Comparison of ENCODE assay signal across 8 cellular contexts in the genomic region with DNA sequence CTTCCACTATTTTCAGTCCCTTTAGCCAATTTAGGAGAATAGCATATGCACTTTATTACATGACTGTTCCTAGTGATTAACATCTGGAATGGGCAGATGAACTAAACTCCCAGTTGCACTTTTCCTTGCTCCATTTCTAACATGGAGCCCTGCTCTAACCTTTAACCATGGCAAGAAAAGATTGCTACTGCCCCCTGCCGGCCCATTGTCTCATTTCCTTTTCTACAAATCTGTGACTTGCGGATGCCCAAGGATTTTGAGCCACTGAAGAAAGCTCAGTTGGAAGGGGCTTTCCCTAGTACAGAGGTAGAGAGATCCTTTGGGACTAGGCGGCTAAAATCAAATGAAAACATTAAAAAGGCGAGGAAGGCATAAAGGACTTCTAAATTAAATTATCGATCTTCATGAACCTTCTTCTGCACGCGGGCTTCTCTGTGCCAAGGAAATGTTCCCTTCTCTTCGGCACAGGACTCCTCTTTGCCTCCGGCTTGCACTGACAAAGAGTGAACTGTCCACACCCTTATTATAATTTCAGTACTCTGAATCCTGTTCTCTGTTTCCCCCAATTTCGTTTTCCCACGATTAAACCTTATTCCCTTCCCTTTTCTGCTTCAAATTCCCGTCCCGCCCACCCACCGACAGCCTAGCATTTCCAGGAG. TPM values are rescaled to one million over a fixed set of nuclear protein-coding genes. Genes with fewer than 3 reads are reported as not detected.
A peak's percentile ranks its signal among the peaks of the same experiment; 100 is the strongest.
DNase-seq lines count a peak whose midpoint lies in the region; ATAC-seq and TF ChIP-seq lines count a peak whose summit lies in the region.

No MANE protein-coding gene starts in this region.

- no peaks in the 10 kb centered on the region for H3K9me3 Mint-ChIP-seq in HFFc6
- no peaks in the 10 kb centered on the region for H3K9me3 Mint-ChIP-seq in activated T-cell treated with anti-CD3 and anti-CD28 coated beads, Interleukin-2, amount 50 U/mL, for 72 hours

- H3K36me3 Mint-ChIP-seq in HFFc6 (ENCODE audit: low read depth): no peaks in the 10 kb centered on the region
- H3K36me3 Mint-ChIP-seq in activated T-cell treated with anti-CD3 and anti-CD28 coated beads, Interleukin-2, amount 50 U/mL, for 72 hours (ENCODE audit: insufficient read depth in 2 of 2): no peaks in the 10 kb centered on the region

- H3K27ac Mint-ChIP-seq in HFFc6: no peak overlapping the region
- H3K27ac Mint-ChIP-seq in activated T-cell treated with anti-CD3 and anti-CD28 coated beads, Interleukin-2, amount 50 U/mL, for 72 hours: no peak overlapping the region

- H3K27me3 Mint-ChIP-seq in HFFc6 (ENCODE audit: insufficient read depth): no peaks in the 10 kb centered on the region; the same call in 1 of the 2 replicates
- peaks cover 18% of the 10 kb centered on the region for H3K27me3 Mint-ChIP-seq in activated T-cell treated with anti-CD3 and anti-CD28 coated beads, Interleukin-2, amount 50 U/mL, for 72 hours (ENCODE audit: low read depth)

- no peak for ATAC-seq in activated T-cell treated with anti-CD3 and anti-CD28 coated beads, Interleukin-2, amount 50 U/mL, for 72 hours (replicated peaks in 1 of 2)
- no peak for ATAC-seq in GM21381 (IDR thresholded peaks at IDR 0.05; ENCODE audit: unreplicated experiment)
- no peak for ATAC-seq in HG03432 (IDR thresholded peaks at IDR 0.05; ENCODE audit: unreplicated experiment)

- peak; percentile 67 for DNase-seq in DMS53 (lab: John Stamatoyannopoulos, UW)
- peak; percentile 42 for DNase-seq in HFFc6
- peak; percentile 66 for DNase-seq in NCI-H748 (lab: John Stamatoyannopoulos, UW; ENCODE audit: unreplicated experiment)
- DNase-seq in activated T-cell treated with anti-CD3 and anti-CD28 coated beads, Interleukin-2, amount 50 U/mL, for 72 hours: peak; percentile 55 to 62
- DNase-seq in glomerular visceral epithelial cell (ENCODE audit: extremely low spot score): peak; percentile 0
- DNase-seq in pons (ENCODE audit: low spot score): peak; percentile 58

- H3K4me3 Mint-ChIP-seq in HFFc6: peak overlapping the region; percentile 82
- H3K4me3 Mint-ChIP-seq in activated T-cell treated with anti-CD3 and anti-CD28 coated beads, Interleukin-2, amount 50 U/mL, for 72 hours: no peak overlapping the region

- peak; percentile 81 for TF ChIP-seq CTCF in HFFc6 (IDR thresholded peaks at IDR 0.05)

- peaks cover 6% of the 10 kb centered on the region for H3K4me1 Mint-ChIP-seq in HFFc6 (ENCODE audit: low read depth)
- H3K4me1 Mint-ChIP-seq in activated T-cell treated with anti-CD3 and anti-CD28 coated beads, Interleukin-2, amount 50 U/mL, for 72 hours (ENCODE audit: low read depth): peaks cover 7% of the 10 kb centered on the region

RNA-seq across cellular contexts. Expression of a gene that starts 0.6 kb away (rescaled TPM):
- not detected for total RNA-seq in HFFc6 (2021; fragmentation: NEBNext Ultra II Directional; extraction: Animal tissue kit (Norgen Biotek cat#: 25700))
- not detected for total RNA-seq in activated T-cell treated with anti-CD3 and anti-CD28 coated beads, Interleukin-2, amount 50 U/mL, for 72 hours

Comparison
In these comparisons a context has a peak if more than half of its experiments do, and no peak if none do; other contexts are left out.
1. DNase-seq: peak in every context shown above with its lines; median percentile 67 in DMS53; 66 in NCI-H748; 58 in activated T-cell treated with anti-CD3 and anti-CD28 coated beads, Interleukin-2, amount 50 U/mL, for 72 hours; 58 in pons; 42 in HFFc6; 0 in glomerular visceral epithelial cell.